Comparison of ENCODE assay signal across 8 cellular contexts in the genomic region with DNA sequence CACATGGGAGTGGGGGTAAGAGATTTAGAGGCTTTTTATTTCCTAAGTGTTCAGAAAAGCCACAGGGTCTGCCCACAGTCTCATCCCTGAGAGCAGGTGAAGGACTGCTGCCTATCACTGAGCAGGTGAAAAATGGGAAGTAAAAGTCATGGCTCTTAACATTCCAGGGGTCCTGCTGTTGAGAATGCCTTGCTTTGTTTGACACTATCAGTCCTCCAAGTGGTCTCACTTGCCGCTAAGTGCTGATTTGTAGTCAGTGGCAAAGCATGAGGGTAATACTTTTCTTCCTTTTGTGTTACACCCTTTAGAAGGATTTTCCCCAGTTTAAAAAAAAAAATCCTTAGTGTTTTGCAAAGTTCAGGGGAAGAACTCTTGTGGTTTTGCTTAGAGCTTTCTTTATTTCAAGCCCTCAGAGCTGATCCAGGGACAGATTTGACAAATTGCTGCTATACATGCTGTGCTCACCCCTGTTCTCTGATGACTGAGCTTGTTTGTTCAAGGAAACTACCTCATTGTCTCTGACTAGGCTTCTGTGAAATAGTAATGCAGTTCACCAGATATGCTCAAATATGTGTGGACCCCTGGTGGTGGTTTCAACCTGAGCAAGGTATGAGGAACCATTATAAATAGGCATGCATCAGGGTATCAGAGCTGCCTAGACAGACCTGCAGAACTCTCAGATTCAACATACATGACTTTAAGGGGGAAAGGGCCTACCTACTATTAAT.
DNase-seq lines count a peak whose midpoint lies in the region; ATAC-seq and TF ChIP-seq lines count a peak whose summit lies in the region.

No MANE protein-coding gene starts in this region.

- in situ Hi-C loops in ACHN (cut with HindIII; ENCODE audit: low pct_ligation_motif_present, low pct_unique_long_range_greater_than_20kb, low sequenced_read_pairs) (loop anchor here (25.0 kb wide), 1 partner anchor 141 kb away; the partner anchor contains the start of gene ARHGAP42), SK-MEL-5 (cut with HindIII; ENCODE audit: low pct_unique_long_range_greater_than_20kb, low sequenced_read_pairs) (no loop called here)

- DNase-seq in ACHN (peak; percentile 66), SK-MEL-5 (ENCODE audit: low read depth, low spot score) (peak; percentile 67), left lung (no peak), omental fat pad (ENCODE audit: low spot score) (no peak), hepatic stellate cell (ENCODE audit: low spot score) (no peak)
- no peak for DNase-seq in stimulated activated CD4-positive, alpha-beta T cell treated with anti-CD3 and anti-CD28 coated beads, Interleukin-15, amount 100 ng/mL, for 24 hours

- H3K4me1 ChIP-seq in left lung, result no peaks in the 10 kb centered on the region

- H3K27ac ChIP-seq in left lung, result no peak overlapping the region

- H3K9me3 ChIP-seq in left lung, result no peaks in the 10 kb centered on the region

- H3K27me3 ChIP-seq in left lung, result no peaks in the 10 kb centered on the region

- no peak overlapping the region for H3K4me3 ChIP-seq in left lung

- ATAC-seq in GM19455 (IDR thresholded peaks at IDR 0.05; ENCODE audit: unreplicated experiment) (peak; percentile 62), HG03442 (IDR thresholded peaks at IDR 0.05; ENCODE audit: unreplicated experiment) (peak; percentile 81), left lung (peak; percentile 45), omental fat pad (ENCODE audit: low FRiP score) (no peak)

- no peak for TF ChIP-seq CTCF in left lung (IDR thresholded peaks at IDR 0.05)
- TF ChIP-seq CTCF in omental fat pad (IDR thresholded peaks at IDR 0.05), result no peak

- intact Hi-C loops in left lung (cut with DNase I), result no loop called here

- H3K36me3 ChIP-seq in left lung, result no peaks in the 10 kb centered on the region

Comparison
In these comparisons a context has a peak if more than half of its experiments do, and no peak if none do; other contexts are left out.
1. DNase-seq: peak in ACHN (single experiment) and SK-MEL-5 (single experiment); none in left lung (0 of 2), omental fat pad (single experiment), hepatic stellate cell (single experiment) and stimulated activated CD4-positive, alpha-beta T cell treated with anti-CD3 and anti-CD28 coated beads, Interleukin-15, amount 100 ng/mL, for 24 hours (single experiment).